In genomic region chr4:161926033-161926828, GRCh38 we compare ENCODE assay signal across 1 cellular context.
TF ChIP-seq lines count a peak whose summit lies in the region.

No MANE protein-coding gene starts in this region.

TF ChIP-seq in GM23338, 12 proteins besides CTCF, POLR2A, EP300 and RAD21 (continued from another document):
- no peak for TF ChIP-seq ZNF462 (CRISPR knock-in tag; IDR thresholded peaks at IDR 0.05)
